In the genomic region with DNA sequence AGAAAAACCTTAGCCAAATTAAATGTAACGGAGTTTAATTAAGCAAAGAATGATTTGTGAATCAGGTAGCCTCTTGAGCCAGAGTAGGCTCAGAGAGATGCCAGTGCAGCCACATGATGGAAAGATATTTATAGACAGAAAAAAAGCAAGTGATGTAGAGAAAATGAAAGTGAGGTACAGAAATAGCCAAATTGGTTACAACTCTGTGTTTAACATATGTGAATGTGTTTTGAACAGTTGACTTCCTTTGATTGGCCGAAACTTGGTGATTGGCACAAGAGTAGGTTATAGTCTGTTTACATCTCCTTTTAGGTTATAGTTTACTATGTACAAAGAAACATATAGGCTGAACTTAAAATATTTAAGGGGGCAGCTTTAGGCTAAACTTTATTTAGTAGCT, we compare ENCODE assay signal across 16 cellular contexts.
DNase-seq lines count a peak whose midpoint lies in the region; ATAC-seq and TF ChIP-seq lines count a peak whose summit lies in the region.
"Had no signal": no experiment of that assay in that cellular context is flagged by ENCODE, and none has a peak within 500 bp of the region (broad histone marks: within the 10 kb centered on the region; RNA-seq: fewer than 3 reads in every experiment).

No MANE protein-coding gene starts in this region.

- intact Hi-C loops in vagina (cut with DNase I): no loop called here

- H3K79me2 ChIP-seq in smooth muscle cell (ENCODE audit: low read depth): no peaks in the 10 kb centered on the region

- H3K4me2 ChIP-seq in smooth muscle cell: no peak overlapping the region

- no peaks in the 10 kb centered on the region for H3K27me3 ChIP-seq in smooth muscle cell (ENCODE audit: low read depth)
- H3K27me3 ChIP-seq in vagina: no peaks in the 10 kb centered on the region

- H3K4me1 ChIP-seq in smooth muscle cell (ENCODE audit: low read depth) (no peaks in the 10 kb centered on the region), vagina (no peaks in the 10 kb centered on the region)

- no peak overlapping the region for H2AFZ ChIP-seq in smooth muscle cell (ENCODE audit: low read depth)

- ATAC-seq in GM19025 (IDR thresholded peaks at IDR 0.05; ENCODE audit: low read depth, unreplicated experiment) (peak; percentile 58), GM21717 (IDR thresholded peaks at IDR 0.05; ENCODE audit: unreplicated experiment) (peak; percentile 75), HG03175 (IDR thresholded peaks at IDR 0.05; ENCODE audit: unreplicated experiment) (peak; percentile 86)
- ATAC-seq: HCT116 had no signal

- TF ChIP-seq POLR2A in vagina (IDR thresholded peaks at IDR 0.05): no peak

- H3K9ac ChIP-seq in smooth muscle cell (ENCODE audit: low read depth): no peak overlapping the region

- no peak overlapping the region for H3K4me3 ChIP-seq in smooth muscle cell
- no peak overlapping the region for H3K4me3 ChIP-seq in vagina

- H3K9me3 ChIP-seq in smooth muscle cell (replicated peaks; ENCODE audit: low read depth) (no peaks in the 10 kb centered on the region), vagina (no peaks in the 10 kb centered on the region)

- DNase-seq in smooth muscle cell (lab: John Stamatoyannopoulos, UW; ENCODE audit: unreplicated experiment): no peak
- DNase-seq in activated CD4-positive, CD25-positive, alpha-beta regulatory T cell treated with anti-CD3 and anti-CD28 coated beads, Interleukin-2, amount 50 U/mL, for 72 hours: no peak
- no peak for DNase-seq in vagina (ENCODE audit: extremely low spot score in 2 of 2)
- no peak for DNase-seq in activated CD4-positive, alpha-beta T cell treated with anti-CD3 and anti-CD28 coated beads, Interleukin-2, amount 50 U/mL, for 48 hours
- DNase-seq: activated CD4-positive, alpha-beta memory T cell treated with anti-CD3 and anti-CD28 coated beads for 36 hours; CD4-positive, alpha-beta memory T cell; kidney; NCI-H2081; NK-92 treated with Interleukin-12 subunit alpha and Interleukin-12 subunit beta, amount 100 ng/mL, for 24 hours; occipital lobe; Right ventricle myocardium superior had no signal

- H3K27ac ChIP-seq in smooth muscle cell (ENCODE audit: low read depth) (no peak overlapping the region), vagina (no peak overlapping the region)
- H3K27ac ChIP-seq: epithelial cell of prostate had no signal

- no peaks in the 10 kb centered on the region for H4K20me1 ChIP-seq in smooth muscle cell (ENCODE audit: low read depth)

- WGBS in smooth muscle cell (ENCODE audit: low lambda C conversion rate): 90% methylated on average over 2 of the region's 2 CpGs

- TF ChIP-seq CTCF in smooth muscle cell (IDR thresholded peaks at IDR 0.05; ENCODE audit: borderline replicate concordance, insufficient read depth, poor library complexity, severe bottlenecking) (no peak), vagina (IDR thresholded peaks at IDR 0.05) (no peak)

- H3F3A ChIP-seq in smooth muscle cell (ENCODE audit: low read depth): no peaks in the 10 kb centered on the region

- H3K36me3 ChIP-seq in smooth muscle cell (ENCODE audit: low read depth) (no peaks in the 10 kb centered on the region), vagina (no peaks in the 10 kb centered on the region)
